Comparison of ENCODE assay signal across 2 cellular contexts in the genomic region with DNA sequence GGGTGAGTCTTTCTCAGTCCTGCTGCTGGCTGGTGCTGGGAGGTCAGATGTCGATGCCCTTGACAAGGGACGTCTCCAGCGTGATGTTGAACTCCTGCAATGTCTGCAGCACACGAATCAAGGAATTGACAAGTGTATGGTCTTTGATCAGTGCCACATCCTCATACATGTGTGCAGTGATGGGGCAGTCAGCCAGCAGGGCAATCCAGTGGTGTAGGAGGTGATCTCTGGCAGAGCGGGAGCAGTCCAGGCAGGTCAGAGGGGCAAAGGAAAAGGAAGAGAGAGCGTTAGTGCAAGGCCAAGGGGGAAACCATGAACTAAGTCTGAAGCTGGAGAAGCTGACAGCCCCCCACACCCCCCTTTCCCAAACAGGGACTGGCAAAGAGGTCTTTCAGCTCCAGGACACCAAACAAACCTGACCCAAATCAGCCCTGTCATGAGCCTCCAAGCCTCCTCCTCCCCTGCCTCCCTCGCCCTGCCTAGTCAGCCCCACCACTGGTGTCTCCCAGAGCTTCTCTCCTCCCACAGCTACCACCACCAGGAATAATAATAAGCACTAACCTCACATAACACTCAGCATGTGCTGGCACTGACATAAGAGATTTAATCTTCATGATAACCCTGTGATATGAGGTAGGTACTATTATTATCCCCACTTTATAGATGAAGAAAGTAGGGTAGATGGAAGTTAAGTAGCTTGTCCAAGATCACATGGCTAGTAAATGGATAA.
TF ChIP-seq lines count a peak whose summit lies in the region.

No MANE protein-coding gene starts in this region.

TF ChIP-seq in WTC11, 78 proteins besides CTCF, POLR2A, EP300 and RAD21 (continued from another document):
- TF ChIP-seq, protein P1, sequence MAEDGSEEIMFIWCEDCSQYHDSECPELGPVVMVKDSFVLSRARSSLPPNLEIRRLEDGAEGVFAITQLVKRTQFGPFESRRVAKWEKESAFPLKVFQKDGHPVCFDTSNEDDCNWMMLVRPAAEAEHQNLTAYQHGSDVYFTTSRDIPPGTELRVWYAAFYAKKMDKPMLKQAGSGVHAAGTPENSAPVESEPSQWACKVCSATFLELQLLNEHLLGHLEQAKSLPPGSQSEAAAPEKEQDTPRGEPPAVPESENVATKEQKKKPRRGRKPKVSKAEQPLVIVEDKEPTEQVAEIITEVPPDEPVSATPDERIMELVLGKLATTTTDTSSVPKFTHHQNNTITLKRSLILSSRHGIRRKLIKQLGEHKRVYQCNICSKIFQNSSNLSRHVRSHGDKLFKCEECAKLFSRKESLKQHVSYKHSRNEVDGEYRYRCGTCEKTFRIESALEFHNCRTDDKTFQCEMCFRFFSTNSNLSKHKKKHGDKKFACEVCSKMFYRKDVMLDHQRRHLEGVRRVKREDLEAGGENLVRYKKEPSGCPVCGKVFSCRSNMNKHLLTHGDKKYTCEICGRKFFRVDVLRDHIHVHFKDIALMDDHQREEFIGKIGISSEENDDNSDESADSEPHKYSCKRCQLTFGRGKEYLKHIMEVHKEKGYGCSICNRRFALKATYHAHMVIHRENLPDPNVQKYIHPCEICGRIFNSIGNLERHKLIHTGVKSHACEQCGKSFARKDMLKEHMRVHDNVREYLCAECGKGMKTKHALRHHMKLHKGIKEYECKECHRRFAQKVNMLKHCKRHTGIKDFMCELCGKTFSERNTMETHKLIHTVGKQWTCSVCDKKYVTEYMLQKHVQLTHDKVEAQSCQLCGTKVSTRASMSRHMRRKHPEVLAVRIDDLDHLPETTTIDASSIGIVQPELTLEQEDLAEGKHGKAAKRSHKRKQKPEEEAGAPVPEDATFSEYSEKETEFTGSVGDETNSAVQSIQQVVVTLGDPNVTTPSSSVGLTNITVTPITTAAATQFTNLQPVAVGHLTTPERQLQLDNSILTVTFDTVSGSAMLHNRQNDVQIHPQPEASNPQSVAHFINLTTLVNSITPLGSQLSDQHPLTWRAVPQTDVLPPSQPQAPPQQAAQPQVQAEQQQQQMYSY (CRISPR knock-in tag; IDR thresholded peaks at IDR 0.05), result no peak
- TF ChIP-seq TP53 (CRISPR knock-in tag; IDR thresholded peaks at IDR 0.05), result no peak
- TF ChIP-seq, protein P2, sequence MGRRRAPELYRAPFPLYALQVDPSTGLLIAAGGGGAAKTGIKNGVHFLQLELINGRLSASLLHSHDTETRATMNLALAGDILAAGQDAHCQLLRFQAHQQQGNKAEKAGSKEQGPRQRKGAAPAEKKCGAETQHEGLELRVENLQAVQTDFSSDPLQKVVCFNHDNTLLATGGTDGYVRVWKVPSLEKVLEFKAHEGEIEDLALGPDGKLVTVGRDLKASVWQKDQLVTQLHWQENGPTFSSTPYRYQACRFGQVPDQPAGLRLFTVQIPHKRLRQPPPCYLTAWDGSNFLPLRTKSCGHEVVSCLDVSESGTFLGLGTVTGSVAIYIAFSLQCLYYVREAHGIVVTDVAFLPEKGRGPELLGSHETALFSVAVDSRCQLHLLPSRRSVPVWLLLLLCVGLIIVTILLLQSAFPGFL (CRISPR knock-in tag; IDR thresholded peaks at IDR 0.05; ENCODE audit: borderline replicate concordance), result no peak
- TF ChIP-seq, protein P3, sequence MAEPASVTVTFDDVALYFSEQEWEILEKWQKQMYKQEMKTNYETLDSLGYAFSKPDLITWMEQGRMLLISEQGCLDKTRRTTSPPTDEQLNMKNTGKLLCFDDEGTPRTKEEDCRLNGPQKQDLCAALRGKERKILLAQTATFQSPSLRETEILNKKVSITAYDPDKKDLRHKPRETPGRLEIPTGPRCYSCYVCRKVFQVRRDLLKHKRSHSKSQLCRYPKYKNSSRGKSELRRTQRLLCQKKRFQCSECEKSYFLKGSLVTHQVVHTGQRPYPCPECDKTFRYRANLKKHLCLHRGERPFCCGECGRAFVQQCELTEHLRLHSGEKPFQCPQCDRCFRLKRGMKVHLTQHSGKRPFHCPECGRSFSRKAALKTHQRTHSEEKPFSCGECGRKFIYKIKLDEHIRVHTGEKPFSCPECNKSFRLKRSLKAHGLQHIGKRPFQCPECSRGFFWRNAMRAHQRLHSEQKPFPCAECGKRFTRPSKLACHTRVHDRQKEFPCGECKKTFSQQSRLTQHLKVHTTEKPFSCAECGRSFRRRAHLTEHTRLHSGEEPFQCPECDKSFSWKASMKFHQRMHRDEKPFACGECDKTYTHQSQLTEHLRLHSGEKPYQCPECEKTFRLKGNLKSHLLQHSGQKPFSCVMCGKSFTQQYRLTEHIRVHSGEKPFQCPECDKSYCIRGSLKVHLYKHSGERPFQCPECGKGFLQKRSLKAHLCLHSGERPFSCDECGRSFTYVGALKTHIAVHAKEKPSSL (CRISPR knock-in tag; conservative IDR thresholded peaks at IDR 0.05), result no peak
- no peak for TF ChIP-seq ZNF138 (CRISPR knock-in tag; conservative IDR thresholded peaks at IDR 0.05)
- TF ChIP-seq, protein P4, sequence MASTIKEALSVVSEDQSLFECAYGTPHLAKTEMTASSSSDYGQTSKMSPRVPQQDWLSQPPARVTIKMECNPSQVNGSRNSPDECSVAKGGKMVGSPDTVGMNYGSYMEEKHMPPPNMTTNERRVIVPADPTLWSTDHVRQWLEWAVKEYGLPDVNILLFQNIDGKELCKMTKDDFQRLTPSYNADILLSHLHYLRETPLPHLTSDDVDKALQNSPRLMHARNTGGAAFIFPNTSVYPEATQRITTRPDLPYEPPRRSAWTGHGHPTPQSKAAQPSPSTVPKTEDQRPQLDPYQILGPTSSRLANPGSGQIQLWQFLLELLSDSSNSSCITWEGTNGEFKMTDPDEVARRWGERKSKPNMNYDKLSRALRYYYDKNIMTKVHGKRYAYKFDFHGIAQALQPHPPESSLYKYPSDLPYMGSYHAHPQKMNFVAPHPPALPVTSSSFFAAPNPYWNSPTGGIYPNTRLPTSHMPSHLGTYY (CRISPR knock-in tag; IDR thresholded peaks at IDR 0.05), result no peak
- TF ChIP-seq TEAD4 (CRISPR knock-in tag; IDR thresholded peaks at IDR 0.05), result no peak
- no peak for TF ChIP-seq ZNF232 (CRISPR knock-in tag; IDR thresholded peaks at IDR 0.05)
- TF ChIP-seq ZBTB21 (CRISPR knock-in tag; IDR thresholded peaks at IDR 0.05; ENCODE audit: borderline replicate concordance), result no peak
- TF ChIP-seq NFYB (CRISPR knock-in tag; conservative IDR thresholded peaks at IDR 0.05; ENCODE audit: low read depth), result no peak
- TF ChIP-seq IRF2 (CRISPR knock-in tag; IDR thresholded peaks at IDR 0.05; ENCODE audit: borderline replicate concordance, low read depth), result no peak
- TF ChIP-seq ZNF263 (CRISPR knock-in tag; IDR thresholded peaks at IDR 0.05; ENCODE audit: low read depth), result no peak
- TF ChIP-seq, protein P5, sequence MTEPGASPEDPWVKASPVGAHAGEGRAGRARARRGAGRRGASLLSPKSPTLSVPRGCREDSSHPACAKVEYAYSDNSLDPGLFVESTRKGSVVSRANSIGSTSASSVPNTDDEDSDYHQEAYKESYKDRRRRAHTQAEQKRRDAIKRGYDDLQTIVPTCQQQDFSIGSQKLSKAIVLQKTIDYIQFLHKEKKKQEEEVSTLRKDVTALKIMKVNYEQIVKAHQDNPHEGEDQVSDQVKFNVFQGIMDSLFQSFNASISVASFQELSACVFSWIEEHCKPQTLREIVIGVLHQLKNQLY (CRISPR knock-in tag; IDR thresholded peaks at IDR 0.05), result no peak
- no peak for TF ChIP-seq ZNF396 (CRISPR knock-in tag; IDR thresholded peaks at IDR 0.05; ENCODE audit: borderline replicate concordance)
- TF ChIP-seq, protein P6, sequence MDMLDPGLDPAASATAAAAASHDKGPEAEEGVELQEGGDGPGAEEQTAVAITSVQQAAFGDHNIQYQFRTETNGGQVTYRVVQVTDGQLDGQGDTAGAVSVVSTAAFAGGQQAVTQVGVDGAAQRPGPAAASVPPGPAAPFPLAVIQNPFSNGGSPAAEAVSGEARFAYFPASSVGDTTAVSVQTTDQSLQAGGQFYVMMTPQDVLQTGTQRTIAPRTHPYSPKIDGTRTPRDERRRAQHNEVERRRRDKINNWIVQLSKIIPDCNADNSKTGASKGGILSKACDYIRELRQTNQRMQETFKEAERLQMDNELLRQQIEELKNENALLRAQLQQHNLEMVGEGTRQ (CRISPR knock-in tag; IDR thresholded peaks at IDR 0.05), result no peak

TF ChIP-seq in HEK293T, 16 proteins besides CTCF, POLR2A, EP300 and RAD21 (continued from another document):
- TF ChIP-seq, protein P7, sequence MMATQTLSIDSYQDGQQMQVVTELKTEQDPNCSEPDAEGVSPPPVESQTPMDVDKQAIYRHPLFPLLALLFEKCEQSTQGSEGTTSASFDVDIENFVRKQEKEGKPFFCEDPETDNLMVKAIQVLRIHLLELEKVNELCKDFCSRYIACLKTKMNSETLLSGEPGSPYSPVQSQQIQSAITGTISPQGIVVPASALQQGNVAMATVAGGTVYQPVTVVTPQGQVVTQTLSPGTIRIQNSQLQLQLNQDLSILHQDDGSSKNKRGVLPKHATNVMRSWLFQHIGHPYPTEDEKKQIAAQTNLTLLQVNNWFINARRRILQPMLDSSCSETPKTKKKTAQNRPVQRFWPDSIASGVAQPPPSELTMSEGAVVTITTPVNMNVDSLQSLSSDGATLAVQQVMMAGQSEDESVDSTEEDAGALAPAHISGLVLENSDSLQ (IDR thresholded peaks at IDR 0.05), result no peak
- TF ChIP-seq TARDBP (IDR thresholded peaks at IDR 0.05) (no peak), BHLHE40 (IDR thresholded peaks at IDR 0.05; ENCODE audit: borderline replicate concordance) (no peak)
